1 cellular context compared by ENCODE assay signal in genomic region chr10:110207805-110208613, GRCh38.
A peak's percentile ranks its signal among the peaks of the same experiment; 100 is the strongest.
TF ChIP-seq lines count a peak whose summit lies in the region.

No MANE protein-coding gene starts in this region.

TF ChIP-seq in HEK293, 187 proteins besides CTCF, POLR2A, EP300 and RAD21 (continued from another document and continues in another):
- no peak for TF ChIP-seq PRDM2 (tag by site-specific recombination; IDR thresholded peaks at IDR 0.05; ENCODE audit: borderline replicate concordance)
- no peak for TF ChIP-seq ZNF114 (tag by site-specific recombination; IDR thresholded peaks at IDR 0.05)
- 0 out of 2 replicates have a peak, but pooled peaks have one; percentile 20 for TF ChIP-seq ZNF223 (tag by site-specific recombination; IDR thresholded peaks at IDR 0.05)
- 0 out of 2 replicates have a peak, but pooled peaks have one; percentile 54 for TF ChIP-seq ZNF629 (tag by site-specific recombination; IDR thresholded peaks at IDR 0.05)
- TF ChIP-seq, protein P1, sequence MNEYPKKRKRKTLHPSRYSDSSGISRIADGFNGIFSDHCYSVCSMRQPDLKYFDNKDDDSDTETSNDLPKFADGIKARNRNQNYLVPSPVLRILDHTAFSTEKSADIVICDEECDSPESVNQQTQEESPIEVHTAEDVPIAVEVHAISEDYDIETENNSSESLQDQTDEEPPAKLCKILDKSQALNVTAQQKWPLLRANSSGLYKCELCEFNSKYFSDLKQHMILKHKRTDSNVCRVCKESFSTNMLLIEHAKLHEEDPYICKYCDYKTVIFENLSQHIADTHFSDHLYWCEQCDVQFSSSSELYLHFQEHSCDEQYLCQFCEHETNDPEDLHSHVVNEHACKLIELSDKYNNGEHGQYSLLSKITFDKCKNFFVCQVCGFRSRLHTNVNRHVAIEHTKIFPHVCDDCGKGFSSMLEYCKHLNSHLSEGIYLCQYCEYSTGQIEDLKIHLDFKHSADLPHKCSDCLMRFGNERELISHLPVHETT (tag by site-specific recombination; IDR thresholded peaks at IDR 0.05), result peak; percentile 39; the same call in 1 of the 2 replicates
- peak; percentile 43; the same call in 1 of the 2 replicates for TF ChIP-seq FEZF1 (tag by site-specific recombination; IDR thresholded peaks at IDR 0.05)
- no peak for TF ChIP-seq ZNF157 (tag by site-specific recombination; IDR thresholded peaks at IDR 0.05)
- TF ChIP-seq SP7 (tag by site-specific recombination; IDR thresholded peaks at IDR 0.05), result peak; percentile 48; the same call in 1 of the 2 replicates
- TF ChIP-seq, protein P2, sequence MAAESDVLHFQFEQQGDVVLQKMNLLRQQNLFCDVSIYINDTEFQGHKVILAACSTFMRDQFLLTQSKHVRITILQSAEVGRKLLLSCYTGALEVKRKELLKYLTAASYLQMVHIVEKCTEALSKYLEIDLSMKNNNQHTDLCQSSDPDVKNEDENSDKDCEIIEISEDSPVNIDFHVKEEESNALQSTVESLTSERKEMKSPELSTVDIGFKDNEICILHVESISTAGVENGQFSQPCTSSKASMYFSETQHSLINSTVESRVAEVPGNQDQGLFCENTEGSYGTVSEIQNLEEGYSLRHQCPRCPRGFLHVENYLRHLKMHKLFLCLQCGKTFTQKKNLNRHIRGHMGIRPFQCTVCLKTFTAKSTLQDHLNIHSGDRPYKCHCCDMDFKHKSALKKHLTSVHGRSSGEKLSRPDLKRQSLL (tag by site-specific recombination; IDR thresholded peaks at IDR 0.05), result no peak
- peak; percentile 32; the same call in 1 of the 2 replicates for TF ChIP-seq ZNF501 (tag by site-specific recombination; IDR thresholded peaks at IDR 0.05)
- TF ChIP-seq ZNF335 (tag by site-specific recombination; conservative IDR thresholded peaks at IDR 0.05), result no peak; the same call in none of the 2 replicates
- TF ChIP-seq ZFHX2 (tag by site-specific recombination; conservative IDR thresholded peaks at IDR 0.05), result peak; percentile 29; the same call in 1 of the 2 replicates
- TF ChIP-seq KLF16 (tag by site-specific recombination; IDR thresholded peaks at IDR 0.05), result 0 out of 2 replicates have a peak, but pooled peaks have one; percentile 54
- TF ChIP-seq, protein P3, sequence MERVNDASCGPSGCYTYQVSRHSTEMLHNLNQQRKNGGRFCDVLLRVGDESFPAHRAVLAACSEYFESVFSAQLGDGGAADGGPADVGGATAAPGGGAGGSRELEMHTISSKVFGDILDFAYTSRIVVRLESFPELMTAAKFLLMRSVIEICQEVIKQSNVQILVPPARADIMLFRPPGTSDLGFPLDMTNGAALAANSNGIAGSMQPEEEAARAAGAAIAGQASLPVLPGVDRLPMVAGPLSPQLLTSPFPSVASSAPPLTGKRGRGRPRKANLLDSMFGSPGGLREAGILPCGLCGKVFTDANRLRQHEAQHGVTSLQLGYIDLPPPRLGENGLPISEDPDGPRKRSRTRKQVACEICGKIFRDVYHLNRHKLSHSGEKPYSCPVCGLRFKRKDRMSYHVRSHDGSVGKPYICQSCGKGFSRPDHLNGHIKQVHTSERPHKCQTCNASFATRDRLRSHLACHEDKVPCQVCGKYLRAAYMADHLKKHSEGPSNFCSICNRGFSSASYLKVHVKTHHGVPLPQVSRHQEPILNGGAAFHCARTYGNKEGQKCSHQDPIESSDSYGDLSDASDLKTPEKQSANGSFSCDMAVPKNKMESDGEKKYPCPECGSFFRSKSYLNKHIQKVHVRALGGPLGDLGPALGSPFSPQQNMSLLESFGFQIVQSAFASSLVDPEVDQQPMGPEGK (tag by site-specific recombination; IDR thresholded peaks at IDR 0.05), result peak; percentile 92
- TF ChIP-seq GLIS1 (tag by site-specific recombination; IDR thresholded peaks at IDR 0.05), result 0 out of 2 replicates have a peak, but pooled peaks have one; percentile 18
- TF ChIP-seq ZNF596 (tag by site-specific recombination; IDR thresholded peaks at IDR 0.05), result no peak
- TF ChIP-seq ZBTB17 (tag by site-specific recombination; IDR thresholded peaks at IDR 0.05), result peak; percentile 73; the same call in 1 of the 2 replicates
- TF ChIP-seq KLF8 (tag by site-specific recombination; IDR thresholded peaks at IDR 0.05), result 0 out of 2 replicates have a peak, but pooled peaks have one; percentile 61
- peak; percentile 77; the same call in 1 of the 2 replicates for TF ChIP-seq REPIN1 (tag by site-specific recombination; IDR thresholded peaks at IDR 0.05; ENCODE audit: low read depth)
- TF ChIP-seq EGR2 (tag by site-specific recombination; IDR thresholded peaks at IDR 0.05; ENCODE audit: low read depth), result peak; percentile 55; the same call in 1 of the 2 replicates
- 0 out of 2 replicates have a peak, but pooled peaks have one; percentile 38 for TF ChIP-seq ZNF692 (tag by site-specific recombination; IDR thresholded peaks at IDR 0.05)
- TF ChIP-seq KLF1 (tag by site-specific recombination; IDR thresholded peaks at IDR 0.05), result 0 out of 2 replicates have a peak, but pooled peaks have one; percentile 28
- 0 out of 2 replicates have a peak, but pooled peaks have one; percentile 32 for TF ChIP-seq GLI4 (tag by site-specific recombination; IDR thresholded peaks at IDR 0.05)
- peak; percentile 43; the same call in 1 of the 2 replicates for TF ChIP-seq ZNF561 (tag by site-specific recombination; IDR thresholded peaks at IDR 0.05; ENCODE audit: borderline replicate concordance)
- TF ChIP-seq SP3 (tag by site-specific recombination; IDR thresholded peaks at IDR 0.05), result peak; percentile 40
- no peak for TF ChIP-seq REST (tag by site-specific recombination; IDR thresholded peaks at IDR 0.05)
- peak; percentile 10; the same call in 1 of the 2 replicates for TF ChIP-seq ZNF777 (tag by site-specific recombination; IDR thresholded peaks at IDR 0.05; ENCODE audit: borderline replicate concordance)
- peak; percentile 98 for TF ChIP-seq ZBTB20 (tag by site-specific recombination; IDR thresholded peaks at IDR 0.05)
- TF ChIP-seq ZNF362 (tag by site-specific recombination; IDR thresholded peaks at IDR 0.05), result peak; percentile 24; the same call in 1 of the 2 replicates
- peak; percentile 50; the same call in 1 of the 2 replicates for TF ChIP-seq KLF10 (tag by site-specific recombination; IDR thresholded peaks at IDR 0.05)
- peak; percentile 84 for TF ChIP-seq PRDM10 (tag by site-specific recombination; IDR thresholded peaks at IDR 0.05)
